In the genomic region with DNA sequence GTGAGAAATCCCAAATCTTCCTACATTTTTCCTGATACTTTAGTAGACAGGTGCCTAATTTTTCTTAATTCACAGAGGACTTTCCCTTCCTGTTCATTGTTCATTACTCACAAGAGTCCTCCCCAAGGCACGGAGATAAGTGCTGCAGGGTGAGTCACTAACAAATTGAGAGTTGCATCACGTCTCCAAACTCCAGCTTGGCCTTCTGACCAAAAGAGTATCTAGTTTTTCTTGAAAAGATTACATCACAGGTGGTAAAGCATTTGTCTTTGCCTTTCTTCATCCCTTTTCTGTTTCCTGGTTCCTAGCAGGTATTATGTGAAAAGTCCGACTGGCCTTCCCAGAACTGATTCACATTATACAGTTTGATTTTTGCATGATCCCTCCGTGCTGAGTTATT, we compare ENCODE assay signal across 1 cellular context.
TF ChIP-seq lines count a peak whose summit lies in the region.

No MANE protein-coding gene starts in this region.

TF ChIP-seq in GM23338, 12 proteins besides CTCF, POLR2A, EP300 and RAD21 (continued from another document):
- TF ChIP-seq, protein P1, sequence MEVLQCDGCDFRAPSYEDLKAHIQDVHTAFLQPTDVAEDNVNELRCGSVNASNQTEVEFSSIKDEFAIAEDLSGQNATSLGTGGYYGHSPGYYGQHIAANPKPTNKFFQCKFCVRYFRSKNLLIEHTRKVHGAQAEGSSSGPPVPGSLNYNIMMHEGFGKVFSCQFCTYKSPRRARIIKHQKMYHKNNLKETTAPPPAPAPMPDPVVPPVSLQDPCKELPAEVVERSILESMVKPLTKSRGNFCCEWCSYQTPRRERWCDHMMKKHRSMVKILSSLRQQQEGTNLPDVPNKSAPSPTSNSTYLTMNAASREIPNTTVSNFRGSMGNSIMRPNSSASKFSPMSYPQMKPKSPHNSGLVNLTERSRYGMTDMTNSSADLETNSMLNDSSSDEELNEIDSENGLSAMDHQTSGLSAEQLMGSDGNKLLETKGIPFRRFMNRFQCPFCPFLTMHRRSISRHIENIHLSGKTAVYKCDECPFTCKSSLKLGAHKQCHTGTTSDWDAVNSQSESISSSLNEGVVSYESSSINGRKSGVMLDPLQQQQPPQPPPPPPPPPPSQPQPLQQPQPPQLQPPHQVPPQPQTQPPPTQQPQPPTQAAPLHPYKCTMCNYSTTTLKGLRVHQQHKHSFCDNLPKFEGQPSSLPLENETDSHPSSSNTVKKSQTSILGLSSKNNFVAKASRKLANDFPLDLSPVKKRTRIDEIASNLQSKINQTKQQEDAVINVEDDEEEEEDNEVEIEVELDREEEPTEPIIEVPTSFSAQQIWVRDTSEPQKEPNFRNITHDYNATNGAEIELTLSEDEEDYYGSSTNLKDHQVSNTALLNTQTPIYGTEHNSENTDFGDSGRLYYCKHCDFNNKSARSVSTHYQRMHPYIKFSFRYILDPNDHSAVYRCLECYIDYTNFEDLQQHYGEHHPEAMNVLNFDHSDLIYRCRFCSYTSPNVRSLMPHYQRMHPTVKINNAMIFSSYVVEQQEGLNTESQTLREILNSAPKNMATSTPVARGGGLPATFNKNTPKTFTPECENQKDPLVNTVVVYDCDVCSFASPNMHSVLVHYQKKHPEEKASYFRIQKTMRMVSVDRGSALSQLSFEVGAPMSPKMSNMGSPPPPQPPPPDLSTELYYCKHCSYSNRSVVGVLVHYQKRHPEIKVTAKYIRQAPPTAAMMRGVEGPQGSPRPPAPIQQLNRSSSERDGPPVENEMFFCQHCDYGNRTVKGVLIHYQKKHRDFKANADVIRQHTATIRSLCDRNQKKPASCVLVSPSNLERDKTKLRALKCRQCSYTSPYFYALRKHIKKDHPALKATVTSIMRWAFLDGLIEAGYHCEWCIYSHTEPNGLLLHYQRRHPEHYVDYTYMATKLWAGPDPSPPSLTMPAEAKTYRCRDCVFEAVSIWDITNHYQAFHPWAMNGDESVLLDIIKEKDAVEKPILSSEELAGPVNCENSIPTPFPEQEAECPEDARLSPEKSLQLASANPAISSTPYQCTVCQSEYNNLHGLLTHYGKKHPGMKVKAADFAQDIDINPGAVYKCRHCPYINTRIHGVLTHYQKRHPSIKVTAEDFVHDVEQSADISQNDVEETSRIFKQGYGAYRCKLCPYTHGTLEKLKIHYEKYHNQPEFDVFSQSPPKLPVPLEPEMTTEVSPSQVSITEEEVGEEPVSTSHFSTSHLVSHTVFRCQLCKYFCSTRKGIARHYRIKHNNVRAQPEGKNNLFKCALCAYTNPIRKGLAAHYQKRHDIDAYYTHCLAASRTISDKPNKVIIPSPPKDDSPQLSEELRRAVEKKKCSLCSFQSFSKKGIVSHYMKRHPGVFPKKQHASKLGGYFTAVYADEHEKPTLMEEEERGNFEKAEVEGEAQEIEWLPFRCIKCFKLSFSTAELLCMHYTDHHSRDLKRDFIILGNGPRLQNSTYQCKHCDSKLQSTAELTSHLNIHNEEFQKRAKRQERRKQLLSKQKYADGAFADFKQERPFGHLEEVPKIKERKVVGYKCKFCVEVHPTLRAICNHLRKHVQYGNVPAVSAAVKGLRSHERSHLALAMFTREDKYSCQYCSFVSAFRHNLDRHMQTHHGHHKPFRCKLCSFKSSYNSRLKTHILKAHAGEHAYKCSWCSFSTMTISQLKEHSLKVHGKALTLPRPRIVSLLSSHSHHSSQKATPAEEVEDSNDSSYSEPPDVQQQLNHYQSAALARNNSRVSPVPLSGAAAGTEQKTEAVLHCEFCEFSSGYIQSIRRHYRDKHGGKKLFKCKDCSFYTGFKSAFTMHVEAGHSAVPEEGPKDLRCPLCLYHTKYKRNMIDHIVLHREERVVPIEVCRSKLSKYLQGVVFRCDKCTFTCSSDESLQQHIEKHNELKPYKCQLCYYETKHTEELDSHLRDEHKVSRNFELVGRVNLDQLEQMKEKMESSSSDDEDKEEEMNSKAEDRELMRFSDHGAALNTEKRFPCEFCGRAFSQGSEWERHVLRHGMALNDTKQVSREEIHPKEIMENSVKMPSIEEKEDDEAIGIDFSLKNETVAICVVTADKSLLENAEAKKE (CRISPR knock-in tag; IDR thresholded peaks at IDR 0.05), result no peak
- no peak for TF ChIP-seq EZH2 (IDR thresholded peaks at IDR 0.05; ENCODE audit: low read depth, unreplicated experiment)
TF ChIP-seq in GM23338: peak in this region for 0.
